Comparison of ENCODE assay signal across 11 cellular contexts in genomic region chr4:10002278-10002677, GRCh38. TPM values are rescaled to one million over a fixed set of nuclear protein-coding genes. Genes with fewer than 3 reads are reported as not detected.
"Had no signal": no experiment of that assay in that cellular context is flagged by ENCODE, and none has a peak within 500 bp of the region (broad histone marks: within the 10 kb centered on the region; RNA-seq: fewer than 3 reads in every experiment).

No MANE protein-coding gene starts in this region.

- H3K4me1 ChIP-seq: neural progenitor cell had no signal

- H3K9me3 ChIP-seq: ascending aorta, lower lobe of right lung, ovary had no signal

- H3K27ac ChIP-seq: ascending aorta, lower lobe of right lung, neural progenitor cell, ovary had no signal

- H3K27ac Mint-ChIP-seq: neural progenitor cell; stimulated activated effector memory CD8-positive, alpha-beta T cell treated with anti-CD3 and anti-CD28 coated beads, Interleukin-12 subunit alpha, Interleukin-12 subunit beta, amount 100 ng/mL, for 72 hours; WTC11 had no signal

- H3K4me3 Mint-ChIP-seq: neural progenitor cell; stimulated activated effector memory CD8-positive, alpha-beta T cell treated with anti-CD3 and anti-CD28 coated beads, Interleukin-12 subunit alpha, Interleukin-12 subunit beta, amount 100 ng/mL, for 72 hours; WTC11 had no signal

- H3K4me1 Mint-ChIP-seq: neural progenitor cell had no signal

- ATAC-seq: lower lobe of right lung; stimulated activated effector memory CD8-positive, alpha-beta T cell treated with anti-CD3 and anti-CD28 coated beads, Interleukin-12 subunit alpha, Interleukin-12 subunit beta, amount 100 ng/mL, for 72 hours; WTC11 had no signal

- H3K9ac ChIP-seq: neural progenitor cell had no signal

- H3K27me3 ChIP-seq: ascending aorta, neural progenitor cell, ovary had no signal

- H3K9me3 Mint-ChIP-seq: neural progenitor cell; stimulated activated effector memory CD8-positive, alpha-beta T cell treated with anti-CD3 and anti-CD28 coated beads, Interleukin-12 subunit alpha, Interleukin-12 subunit beta, amount 100 ng/mL, for 72 hours had no signal

- H3K36me3 ChIP-seq: ascending aorta, lower lobe of right lung, neural progenitor cell, ovary had no signal

- H3K36me3 Mint-ChIP-seq: neural progenitor cell; stimulated activated effector memory CD8-positive, alpha-beta T cell treated with anti-CD3 and anti-CD28 coated beads, Interleukin-12 subunit alpha, Interleukin-12 subunit beta, amount 100 ng/mL, for 72 hours; WTC11 had no signal

- H3K4me3 ChIP-seq: ascending aorta, lower lobe of right lung, neural progenitor cell, ovary had no signal

- DNase-seq: activated CD4-positive, alpha-beta T cell treated with anti-CD3 and anti-CD28 coated beads for 4 hours; activated CD8-positive, alpha-beta memory T cell treated with anti-CD3 and anti-CD28 coated beads for 24 hours; activated naive CD4-positive, alpha-beta T cell treated with Interleukin-2 at 50 U/mL for 16 hours; activated T-cell treated with anti-CD3 and anti-CD28 coated beads for 4 hours; foreskin melanocyte; lower lobe of right lung; ovary had no signal

RNA-seq across cellular contexts. Expression of gene SLC2A9, which starts 19.0 kb away (rescaled TPM):
- total RNA-seq: WTC11 had no signal
